In genomic region chr14:91127411-91127810, GRCh38 we compare ENCODE assay signal across 11 cellular contexts. TPM values are rescaled to one million over a fixed set of nuclear protein-coding genes. Genes with fewer than 3 reads are reported as not detected.
A peak's percentile ranks its signal among the peaks of the same experiment; 100 is the strongest.
DNase-seq lines count a peak whose midpoint lies in the region; ATAC-seq, FAIRE-seq and TF ChIP-seq lines count a peak whose summit lies in the region.
"Had no signal": no experiment of that assay in that cellular context is flagged by ENCODE, and none has a peak within 500 bp of the region (broad histone marks: within the 10 kb centered on the region; RNA-seq: fewer than 3 reads in every experiment).

No MANE protein-coding gene starts in this region.

- H3K9me3 Mint-ChIP-seq in activated T-cell treated with anti-CD3 and anti-CD28 coated beads, Interleukin-2, amount 50 U/mL, for 24 hours, result no peaks in the 10 kb centered on the region
- no peaks in the 10 kb centered on the region for H3K9me3 Mint-ChIP-seq in T-cell
- H3K9me3 Mint-ChIP-seq: activated T-helper 2 cell treated with anti-CD3 and anti-CD28 coated beads, Interferon-gamma antibody, Interleukin-2, Interleukin-4, amounts not matched to agents 10 μg/mL and 5 μg/mL and 100 μg/mL, durations not matched to agents 14 hours and 24 hours and 36 hours; dendritic cell treated with granulocyte-macrophage colony-stimulating factor and Interleukin-4, amounts not matched to agents 40 ng/mL and 50 ng/mL, for 4 days had no signal

- no peaks in the 10 kb centered on the region for H3K9me3 ChIP-seq in HEK293 (ENCODE audit: control insufficient read depth, insufficient read depth, low read depth, low read length)
- H3K9me3 ChIP-seq in T-helper 17 cell (ENCODE audit: control insufficient read depth, low read length, poor library complexity, severe bottlenecking), result no peaks in the 10 kb centered on the region
- H3K9me3 ChIP-seq in spleen, result no peaks in the 10 kb centered on the region

- DNase-seq in T-helper 17 cell, result no peak
- peak; percentile 83 for DNase-seq in left ventricle myocardium superior
- DNase-seq in spleen, result peak; percentile 86
- DNase-seq in activated T-cell treated with anti-CD3 and anti-CD28 coated beads, Interleukin-2, amount 50 U/mL, for 24 hours, result no peak
- DNase-seq in GM19239 (ENCODE audit: insufficient read length, low spot score), result no peak
- DNase-seq in T-cell, result no peak
- DNase-seq: T-helper 9 cell had no signal

- H3K4me3 ChIP-seq in HEK293 (ENCODE audit: low read depth, low read length) (no peak overlapping the region), spleen (peak overlapping the region in 1 of 8 donors; percentile 17)

- CTCF ChIA-PET in HEK293 (lab: Yijun Ruan, JAX), result interaction anchor here (0.6 to 0.7 kb wide), 2 partner anchors 235 to 242 kb away, joined by 3 to 5 read pairs; no protein-coding TSS in a partner anchor
- CTCF ChIA-PET in T-cell (lab: Charles Lee), result interaction anchor here in 1 of 2 donors (0.7 kb wide), 1 partner anchor 226 kb away, joined by 6 read pairs; no protein-coding TSS in a partner anchor

- WGBS in spleen, 5 donors, result 51 to 73% (median 57%) methylated on average over 8 of the region's 8 CpGs

- POLR2A ChIA-PET in HEK293 (lab: Yijun Ruan, JAX), result no interaction called here
- POLR2A ChIA-PET in T-cell (lab: Charles Lee), result no interaction called here

- no peaks in the 10 kb centered on the region for H3K27me3 Mint-ChIP-seq in T-helper 17 cell
- no peaks in the 10 kb centered on the region for H3K27me3 Mint-ChIP-seq in activated T-cell treated with anti-CD3 and anti-CD28 coated beads, Interleukin-2, amount 50 U/mL, for 24 hours
- H3K27me3 Mint-ChIP-seq in T-cell, result no peaks in the 10 kb centered on the region
- H3K27me3 Mint-ChIP-seq: dendritic cell treated with granulocyte-macrophage colony-stimulating factor and Interleukin-4, amounts not matched to agents 40 ng/mL and 50 ng/mL, for 4 days had no signal

- no peak for ATAC-seq in T-helper 17 cell
- ATAC-seq in left ventricle myocardium superior, result peak; percentile 68
- no peak for ATAC-seq in HG03095 (IDR thresholded peaks at IDR 0.05; ENCODE audit: unreplicated experiment)
- ATAC-seq in T-cell (replicated peaks in 1 of 4), result no peak

- TF ChIP-seq CTCF in HEK293 (tag by site-specific recombination; IDR thresholded peaks at IDR 0.05), result no peak
- no peak for TF ChIP-seq CTCF in spleen (IDR thresholded peaks at IDR 0.05 in 8 of 11, conservative IDR thresholded peaks at IDR 0.05 in 3 of 11)

- H3K27ac Mint-ChIP-seq in T-helper 17 cell (peak overlapping the region; percentile 27), T-cell (peak overlapping the region in 1 of 2 donors; percentile 11)
- H3K27ac Mint-ChIP-seq in activated T-cell treated with anti-CD3 and anti-CD28 coated beads, Interleukin-2, amount 50 U/mL, for 24 hours, result no peak overlapping the region
- H3K27ac Mint-ChIP-seq: activated T-helper 2 cell treated with anti-CD3 and anti-CD28 coated beads, Interferon-gamma antibody, Interleukin-2, Interleukin-4, amounts not matched to agents 10 μg/mL and 5 μg/mL and 100 μg/mL, durations not matched to agents 14 hours and 24 hours and 36 hours; dendritic cell treated with granulocyte-macrophage colony-stimulating factor and Interleukin-4, amounts not matched to agents 40 ng/mL and 50 ng/mL, for 4 days had no signal

- H3K4me3 Mint-ChIP-seq in T-helper 17 cell, result no peak overlapping the region
- no peak overlapping the region for H3K4me3 Mint-ChIP-seq in activated T-cell treated with anti-CD3 and anti-CD28 coated beads, Interleukin-2, amount 50 U/mL, for 24 hours
- no peak overlapping the region for H3K4me3 Mint-ChIP-seq in T-cell
- H3K4me3 Mint-ChIP-seq: dendritic cell treated with granulocyte-macrophage colony-stimulating factor and Interleukin-4, amounts not matched to agents 40 ng/mL and 50 ng/mL, for 4 days had no signal

- H3K4me1 Mint-ChIP-seq in T-helper 17 cell (peaks cover 11% of the 10 kb centered on the region), T-cell (peaks cover 8 to 37% (median 27%) of the 10 kb centered on the region in 3 donors)
- H3K4me1 Mint-ChIP-seq in activated T-cell treated with anti-CD3 and anti-CD28 coated beads, Interleukin-2, amount 50 U/mL, for 24 hours (ENCODE audit: low read depth), result peaks cover 30% of the 10 kb centered on the region

- no peak for FAIRE-seq in GM19239 (lab: Jason Lieb, UNC)

- H3K36me3 Mint-ChIP-seq in T-helper 17 cell (ENCODE audit: low read depth) (no peaks in the 10 kb centered on the region), T-cell (peaks cover 52% of the 10 kb centered on the region)
- H3K36me3 Mint-ChIP-seq in activated T-cell treated with anti-CD3 and anti-CD28 coated beads, Interleukin-2, amount 50 U/mL, for 24 hours (ENCODE audit: low read depth), result peaks cover 81% of the 10 kb centered on the region

- intact Hi-C loops in left ventricle myocardium superior (cut with micrococcal nuclease), result no loop called here
- intact Hi-C loops in spleen (cut with DNase I; ENCODE audit: low total_unique reads), result no loop called here

- no peaks in the 10 kb centered on the region for H3K27me3 ChIP-seq in spleen (replicated peaks in 1 of 7)

- H3K4me1 ChIP-seq in HEK293 (ENCODE audit: control insufficient read depth, insufficient read depth, low read length) (no peaks in the 10 kb centered on the region), spleen (peaks cover 0 to 69% (median 27%) of the 10 kb centered on the region in 6 donors)

- H3K36me3 ChIP-seq in HEK293 (ENCODE audit: control insufficient read depth in 2 of 2, insufficient read depth in 1 of 2, low read length in 2 of 2) (peaks cover 10 to 18% of the 10 kb centered on the region in 2 experiments; a peak in 2 of 3 replicates), spleen (peaks cover 3 to 85% (median 25%) of the 10 kb centered on the region in 6 donors)

- no peak for TF ChIP-seq POLR2A in spleen (IDR thresholded peaks at IDR 0.05)

- H3K27ac ChIP-seq in HEK293 (ENCODE audit: extremely low read depth, low read depth, low read length) (no peak overlapping the region), spleen (peak overlapping the region in 5 of 8 donors; percentile 9 to 92 (median 46))

TF ChIP-seq in HEK293, 187 proteins besides CTCF, POLR2A, EP300 and RAD21:
- TF ChIP-seq ZFHX2 (tag by site-specific recombination; conservative IDR thresholded peaks at IDR 0.05) (no peak), AEBP2 (tag by site-specific recombination; IDR thresholded peaks at IDR 0.05; ENCODE audit: borderline replicate concordance) (no peak), TRIM28 (IDR thresholded peaks at IDR 0.05; ENCODE audit: borderline replicate concordance, low read length) (0 out of 2 replicates have a peak, but pooled peaks have one; percentile 51), ZNF214 (tag by site-specific recombination; IDR thresholded peaks at IDR 0.05; ENCODE audit: borderline replicate concordance) (no peak), HOXC10 (CRISPR knock-in tag; IDR thresholded peaks at IDR 0.05) (no peak), ZNF157 (tag by site-specific recombination; IDR thresholded peaks at IDR 0.05) (no peak), ZNF221 (tag by site-specific recombination; IDR thresholded peaks at IDR 0.05; ENCODE audit: borderline replicate concordance) (no peak), SALL2 (tag by site-specific recombination; IDR thresholded peaks at IDR 0.05; ENCODE audit: borderline replicate concordance) (no peak)

RNA-seq across cellular contexts. Expression of gene DGLUCY, which starts 13.5 kb away (rescaled TPM):
- total RNA-seq in T-helper 17 cell, result 10 to 100 TPM; 81.7 to 86.0 TPM
- 254 TPM for total RNA-seq in left ventricle myocardium superior
- 100 to 1,000 TPM in 5 of 7 donors, 10 to 100 TPM in 2; 83.2 to 134 (median 106) TPM for total RNA-seq in spleen
- 10 to 100 TPM; 24.1 to 42.9 (median 35.0) TPM for polyA plus RNA-seq in spleen
- 100 to 1,000 TPM in 2 of 5 donors, 10 to 100 TPM in 3; 69.8 to 144 (median 99.8) TPM for total RNA-seq in T-cell

Comparison
In these comparisons a context has a peak if more than half of its experiments do, and no peak if none do; other contexts are left out.
1. DNase-seq: peak in left ventricle myocardium superior (single experiment) and spleen (single experiment); none in T-helper 17 cell (0 of 3), activated T-cell treated with anti-CD3 and anti-CD28 coated beads, Interleukin-2, amount 50 U/mL, for 24 hours (single experiment), GM19239 (single experiment) and T-cell (0 of 34).